Comparison of ENCODE assay signal across 1 cellular context in the genomic region with DNA sequence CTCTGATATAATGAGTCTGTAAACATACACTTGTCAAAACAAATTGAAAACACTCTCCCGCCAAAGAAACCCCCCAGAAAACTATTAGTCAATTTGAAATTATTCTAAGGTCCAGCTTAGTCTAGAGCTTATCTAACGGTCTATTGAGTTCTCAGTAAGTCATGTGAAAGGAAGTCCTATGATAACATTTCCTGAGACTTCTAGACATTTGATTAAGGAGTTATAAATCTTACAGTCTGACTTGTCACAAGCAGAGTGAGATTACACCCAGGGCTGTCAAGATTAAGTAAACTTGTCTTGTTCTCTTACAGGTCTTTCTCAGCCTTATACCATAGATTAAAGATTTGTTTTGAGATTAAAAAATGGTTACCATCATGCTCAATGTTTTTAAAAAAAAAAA.
TF ChIP-seq lines count a peak whose summit lies in the region.

No MANE protein-coding gene starts in this region.

TF ChIP-seq in K562, 482 proteins besides CTCF, POLR2A, EP300 and RAD21 (continued from another document and continues in another):
- TF ChIP-seq, protein P1, sequence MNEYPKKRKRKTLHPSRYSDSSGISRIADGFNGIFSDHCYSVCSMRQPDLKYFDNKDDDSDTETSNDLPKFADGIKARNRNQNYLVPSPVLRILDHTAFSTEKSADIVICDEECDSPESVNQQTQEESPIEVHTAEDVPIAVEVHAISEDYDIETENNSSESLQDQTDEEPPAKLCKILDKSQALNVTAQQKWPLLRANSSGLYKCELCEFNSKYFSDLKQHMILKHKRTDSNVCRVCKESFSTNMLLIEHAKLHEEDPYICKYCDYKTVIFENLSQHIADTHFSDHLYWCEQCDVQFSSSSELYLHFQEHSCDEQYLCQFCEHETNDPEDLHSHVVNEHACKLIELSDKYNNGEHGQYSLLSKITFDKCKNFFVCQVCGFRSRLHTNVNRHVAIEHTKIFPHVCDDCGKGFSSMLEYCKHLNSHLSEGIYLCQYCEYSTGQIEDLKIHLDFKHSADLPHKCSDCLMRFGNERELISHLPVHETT (CRISPR knock-in tag; conservative IDR thresholded peaks at IDR 0.05 in 1 of 2, IDR thresholded peaks at IDR 0.05 in 1 of 2): no peak
- TF ChIP-seq TRIM24 (IDR thresholded peaks at IDR 0.05) (0 out of 4 replicates have a peak, but pooled peaks have one; percentile 16 to 35), DPF2 (IDR thresholded peaks at IDR 0.05) (peak; percentile 75), RBM39 (optimal IDR thresholded peaks at IDR 0.05; ENCODE audit: low read depth, low read length) (no peak), MIER1 (IDR thresholded peaks at IDR 0.05; ENCODE audit: low read depth) (no peak), ZKSCAN8 (CRISPR knock-in tag; IDR thresholded peaks at IDR 0.05) (no peak), ZNF311 (CRISPR knock-in tag; IDR thresholded peaks at IDR 0.05) (no peak), TARDBP (IDR thresholded peaks at IDR 0.05) (no peak), SMARCE1 (IDR thresholded peaks at IDR 0.05) (peak; percentile 66), KLF10 (CRISPR knock-in tag; IDR thresholded peaks at IDR 0.05) (no peak), GABPB2 (CRISPR knock-in tag; conservative IDR thresholded peaks at IDR 0.05) (no peak), ZNF785 (CRISPR knock-in tag; IDR thresholded peaks at IDR 0.05) (no peak), KLF16 (IDR thresholded peaks at IDR 0.05) (peak; percentile 58; the same call in 1 of the 2 replicates), ZFX (CRISPR knock-in tag; IDR thresholded peaks at IDR 0.05) (no peak), SRSF3 (IDR thresholded peaks at IDR 0.05; ENCODE audit: insufficient read depth, low read length) (no peak), FOXA3 (CRISPR knock-in tag; conservative IDR thresholded peaks at IDR 0.05 in 1 of 2, IDR thresholded peaks at IDR 0.05 in 1 of 2) (peak in 1 of 2 experiments; percentile 19; a peak in 1 of 4 replicates), ZEB2 (IDR thresholded peaks at IDR 0.05) (0 out of 2 replicates have a peak, but pooled peaks have one; percentile 26), ZNF384 (IDR thresholded peaks at IDR 0.05; ENCODE audit: low read depth, low read length) (0 out of 2 replicates have a peak, but pooled peaks have one; percentile 2), ZNF717 (CRISPR knock-in tag; IDR thresholded peaks at IDR 0.05) (no peak), FOXM1 (IDR thresholded peaks at IDR 0.05; ENCODE audit: low read depth) (peak; percentile 70; the same call in 1 of the 2 replicates), FOXM1 (CRISPR knock-in tag; IDR thresholded peaks at IDR 0.05; ENCODE audit: low read depth) (no peak), PTTG1 (tag; IDR thresholded peaks at IDR 0.05; ENCODE audit: low read depth) (no peak), HIVEP1 (CRISPR knock-in tag; IDR thresholded peaks at IDR 0.05) (no peak), ZNF324 (CRISPR knock-in tag; IDR thresholded peaks at IDR 0.05) (no peak), EP400 (IDR thresholded peaks at IDR 0.05) (peak; percentile 40), ZNF354B (CRISPR knock-in tag; IDR thresholded peaks at IDR 0.05) (no peak), PHTF2 (CRISPR knock-in tag; IDR thresholded peaks at IDR 0.05) (no peak), MAFG (tag; conservative IDR thresholded peaks at IDR 0.05) (no peak), ARID1B (IDR thresholded peaks at IDR 0.05) (peak; percentile 81), NR4A1 (CRISPR knock-in tag; IDR thresholded peaks at IDR 0.05) (no peak), NR4A1 (tag; IDR thresholded peaks at IDR 0.05) (no peak)
- TF ChIP-seq, protein P2, sequence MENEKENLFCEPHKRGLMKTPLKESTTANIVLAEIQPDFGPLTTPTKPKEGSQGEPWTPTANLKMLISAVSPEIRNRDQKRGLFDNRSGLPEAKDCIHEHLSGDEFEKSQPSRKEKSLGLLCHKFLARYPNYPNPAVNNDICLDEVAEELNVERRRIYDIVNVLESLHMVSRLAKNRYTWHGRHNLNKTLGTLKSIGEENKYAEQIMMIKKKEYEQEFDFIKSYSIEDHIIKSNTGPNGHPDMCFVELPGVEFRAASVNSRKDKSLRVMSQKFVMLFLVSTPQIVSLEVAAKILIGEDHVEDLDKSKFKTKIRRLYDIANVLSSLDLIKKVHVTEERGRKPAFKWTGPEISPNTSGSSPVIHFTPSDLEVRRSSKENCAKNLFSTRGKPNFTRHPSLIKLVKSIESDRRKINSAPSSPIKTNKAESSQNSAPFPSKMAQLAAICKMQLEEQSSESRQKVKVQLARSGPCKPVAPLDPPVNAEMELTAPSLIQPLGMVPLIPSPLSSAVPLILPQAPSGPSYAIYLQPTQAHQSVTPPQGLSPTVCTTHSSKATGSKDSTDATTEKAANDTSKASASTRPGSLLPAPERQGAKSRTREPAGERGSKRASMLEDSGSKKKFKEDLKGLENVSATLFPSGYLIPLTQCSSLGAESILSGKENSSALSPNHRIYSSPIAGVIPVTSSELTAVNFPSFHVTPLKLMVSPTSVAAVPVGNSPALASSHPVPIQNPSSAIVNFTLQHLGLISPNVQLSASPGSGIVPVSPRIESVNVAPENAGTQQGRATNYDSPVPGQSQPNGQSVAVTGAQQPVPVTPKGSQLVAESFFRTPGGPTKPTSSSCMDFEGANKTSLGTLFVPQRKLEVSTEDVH (IDR thresholded peaks at IDR 0.05; ENCODE audit: low read depth, partially characterized antibody): peak; percentile 41
- TF ChIP-seq, protein P3, sequence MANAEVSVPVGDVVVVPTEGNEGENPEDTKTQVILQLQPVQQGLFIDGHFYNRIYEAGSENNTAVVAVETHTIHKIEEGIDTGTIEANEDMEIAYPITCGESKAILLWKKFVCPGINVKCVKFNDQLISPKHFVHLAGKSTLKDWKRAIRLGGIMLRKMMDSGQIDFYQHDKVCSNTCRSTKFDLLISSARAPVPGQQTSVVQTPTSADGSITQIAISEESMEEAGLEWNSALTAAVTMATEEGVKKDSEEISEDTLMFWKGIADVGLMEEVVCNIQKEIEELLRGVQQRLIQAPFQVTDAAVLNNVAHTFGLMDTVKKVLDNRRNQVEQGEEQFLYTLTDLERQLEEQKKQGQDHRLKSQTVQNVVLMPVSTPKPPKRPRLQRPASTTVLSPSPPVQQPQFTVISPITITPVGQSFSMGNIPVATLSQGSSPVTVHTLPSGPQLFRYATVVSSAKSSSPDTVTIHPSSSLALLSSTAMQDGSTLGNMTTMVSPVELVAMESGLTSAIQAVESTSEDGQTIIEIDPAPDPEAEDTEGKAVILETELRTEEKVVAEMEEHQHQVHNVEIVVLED (CRISPR knock-in tag; IDR thresholded peaks at IDR 0.05): no peak
- TF ChIP-seq, protein P4, sequence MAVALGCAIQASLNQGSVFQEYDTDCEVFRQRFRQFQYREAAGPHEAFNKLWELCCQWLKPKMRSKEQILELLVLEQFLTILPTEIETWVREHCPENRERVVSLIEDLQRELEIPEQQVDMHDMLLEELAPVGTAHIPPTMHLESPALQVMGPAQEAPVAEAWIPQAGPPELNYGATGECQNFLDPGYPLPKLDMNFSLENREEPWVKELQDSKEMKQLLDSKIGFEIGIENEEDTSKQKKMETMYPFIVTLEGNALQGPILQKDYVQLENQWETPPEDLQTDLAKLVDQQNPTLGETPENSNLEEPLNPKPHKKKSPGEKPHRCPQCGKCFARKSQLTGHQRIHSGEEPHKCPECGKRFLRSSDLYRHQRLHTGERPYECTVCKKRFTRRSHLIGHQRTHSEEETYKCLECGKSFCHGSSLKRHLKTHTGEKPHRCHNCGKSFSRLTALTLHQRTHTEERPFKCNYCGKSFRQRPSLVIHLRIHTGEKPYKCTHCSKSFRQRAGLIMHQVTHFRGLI (CRISPR knock-in tag; IDR thresholded peaks at IDR 0.05): no peak
- TF ChIP-seq, protein P5, sequence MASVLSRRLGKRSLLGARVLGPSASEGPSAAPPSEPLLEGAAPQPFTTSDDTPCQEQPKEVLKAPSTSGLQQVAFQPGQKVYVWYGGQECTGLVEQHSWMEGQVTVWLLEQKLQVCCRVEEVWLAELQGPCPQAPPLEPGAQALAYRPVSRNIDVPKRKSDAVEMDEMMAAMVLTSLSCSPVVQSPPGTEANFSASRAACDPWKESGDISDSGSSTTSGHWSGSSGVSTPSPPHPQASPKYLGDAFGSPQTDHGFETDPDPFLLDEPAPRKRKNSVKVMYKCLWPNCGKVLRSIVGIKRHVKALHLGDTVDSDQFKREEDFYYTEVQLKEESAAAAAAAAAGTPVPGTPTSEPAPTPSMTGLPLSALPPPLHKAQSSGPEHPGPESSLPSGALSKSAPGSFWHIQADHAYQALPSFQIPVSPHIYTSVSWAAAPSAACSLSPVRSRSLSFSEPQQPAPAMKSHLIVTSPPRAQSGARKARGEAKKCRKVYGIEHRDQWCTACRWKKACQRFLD (CRISPR knock-in tag; IDR thresholded peaks at IDR 0.05): peak; percentile 76
- TF ChIP-seq, protein P6, sequence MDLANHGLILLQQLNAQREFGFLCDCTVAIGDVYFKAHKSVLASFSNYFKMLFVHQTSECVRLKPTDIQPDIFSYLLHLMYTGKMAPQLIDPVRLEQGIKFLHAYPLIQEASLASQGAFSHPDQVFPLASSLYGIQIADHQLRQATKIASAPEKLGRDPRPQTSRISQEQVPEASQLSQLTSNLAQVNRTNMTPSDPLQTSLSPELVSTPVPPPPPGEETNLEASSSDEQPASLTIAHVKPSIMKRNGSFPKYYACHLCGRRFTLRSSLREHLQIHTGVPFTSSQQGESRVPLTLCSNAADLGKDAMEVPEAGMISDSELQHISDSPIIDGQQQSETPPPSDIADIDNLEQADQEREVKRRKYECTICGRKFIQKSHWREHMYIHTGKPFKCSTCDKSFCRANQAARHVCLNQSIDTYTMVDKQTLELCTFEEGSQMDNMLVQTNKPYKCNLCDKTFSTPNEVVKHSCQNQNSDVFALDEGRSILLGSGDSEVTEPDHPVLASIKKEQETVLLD (IDR thresholded peaks at IDR 0.05): no peak
- TF ChIP-seq, protein P7, sequence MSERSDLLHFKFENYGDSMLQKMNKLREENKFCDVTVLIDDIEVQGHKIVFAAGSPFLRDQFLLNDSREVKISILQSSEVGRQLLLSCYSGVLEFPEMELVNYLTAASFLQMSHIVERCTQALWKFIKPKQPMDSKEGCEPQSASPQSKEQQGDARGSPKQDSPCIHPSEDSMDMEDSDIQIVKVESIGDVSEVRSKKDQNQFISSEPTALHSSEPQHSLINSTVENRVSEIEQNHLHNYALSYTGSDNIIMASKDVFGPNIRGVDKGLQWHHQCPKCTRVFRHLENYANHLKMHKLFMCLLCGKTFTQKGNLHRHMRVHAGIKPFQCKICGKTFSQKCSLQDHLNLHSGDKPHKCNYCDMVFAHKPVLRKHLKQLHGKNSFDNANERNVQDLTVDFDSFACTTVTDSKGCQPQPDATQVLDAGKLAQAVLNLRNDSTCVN (CRISPR knock-in tag; IDR thresholded peaks at IDR 0.05): no peak
- TF ChIP-seq, protein P8, sequence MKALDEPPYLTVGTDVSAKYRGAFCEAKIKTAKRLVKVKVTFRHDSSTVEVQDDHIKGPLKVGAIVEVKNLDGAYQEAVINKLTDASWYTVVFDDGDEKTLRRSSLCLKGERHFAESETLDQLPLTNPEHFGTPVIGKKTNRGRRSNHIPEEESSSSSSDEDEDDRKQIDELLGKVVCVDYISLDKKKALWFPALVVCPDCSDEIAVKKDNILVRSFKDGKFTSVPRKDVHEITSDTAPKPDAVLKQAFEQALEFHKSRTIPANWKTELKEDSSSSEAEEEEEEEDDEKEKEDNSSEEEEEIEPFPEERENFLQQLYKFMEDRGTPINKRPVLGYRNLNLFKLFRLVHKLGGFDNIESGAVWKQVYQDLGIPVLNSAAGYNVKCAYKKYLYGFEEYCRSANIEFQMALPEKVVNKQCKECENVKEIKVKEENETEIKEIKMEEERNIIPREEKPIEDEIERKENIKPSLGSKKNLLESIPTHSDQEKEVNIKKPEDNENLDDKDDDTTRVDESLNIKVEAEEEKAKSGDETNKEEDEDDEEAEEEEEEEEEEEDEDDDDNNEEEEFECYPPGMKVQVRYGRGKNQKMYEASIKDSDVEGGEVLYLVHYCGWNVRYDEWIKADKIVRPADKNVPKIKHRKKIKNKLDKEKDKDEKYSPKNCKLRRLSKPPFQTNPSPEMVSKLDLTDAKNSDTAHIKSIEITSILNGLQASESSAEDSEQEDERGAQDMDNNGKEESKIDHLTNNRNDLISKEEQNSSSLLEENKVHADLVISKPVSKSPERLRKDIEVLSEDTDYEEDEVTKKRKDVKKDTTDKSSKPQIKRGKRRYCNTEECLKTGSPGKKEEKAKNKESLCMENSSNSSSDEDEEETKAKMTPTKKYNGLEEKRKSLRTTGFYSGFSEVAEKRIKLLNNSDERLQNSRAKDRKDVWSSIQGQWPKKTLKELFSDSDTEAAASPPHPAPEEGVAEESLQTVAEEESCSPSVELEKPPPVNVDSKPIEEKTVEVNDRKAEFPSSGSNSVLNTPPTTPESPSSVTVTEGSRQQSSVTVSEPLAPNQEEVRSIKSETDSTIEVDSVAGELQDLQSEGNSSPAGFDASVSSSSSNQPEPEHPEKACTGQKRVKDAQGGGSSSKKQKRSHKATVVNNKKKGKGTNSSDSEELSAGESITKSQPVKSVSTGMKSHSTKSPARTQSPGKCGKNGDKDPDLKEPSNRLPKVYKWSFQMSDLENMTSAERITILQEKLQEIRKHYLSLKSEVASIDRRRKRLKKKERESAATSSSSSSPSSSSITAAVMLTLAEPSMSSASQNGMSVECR (CRISPR knock-in tag; IDR thresholded peaks at IDR 0.05): no peak
- TF ChIP-seq, protein P9, sequence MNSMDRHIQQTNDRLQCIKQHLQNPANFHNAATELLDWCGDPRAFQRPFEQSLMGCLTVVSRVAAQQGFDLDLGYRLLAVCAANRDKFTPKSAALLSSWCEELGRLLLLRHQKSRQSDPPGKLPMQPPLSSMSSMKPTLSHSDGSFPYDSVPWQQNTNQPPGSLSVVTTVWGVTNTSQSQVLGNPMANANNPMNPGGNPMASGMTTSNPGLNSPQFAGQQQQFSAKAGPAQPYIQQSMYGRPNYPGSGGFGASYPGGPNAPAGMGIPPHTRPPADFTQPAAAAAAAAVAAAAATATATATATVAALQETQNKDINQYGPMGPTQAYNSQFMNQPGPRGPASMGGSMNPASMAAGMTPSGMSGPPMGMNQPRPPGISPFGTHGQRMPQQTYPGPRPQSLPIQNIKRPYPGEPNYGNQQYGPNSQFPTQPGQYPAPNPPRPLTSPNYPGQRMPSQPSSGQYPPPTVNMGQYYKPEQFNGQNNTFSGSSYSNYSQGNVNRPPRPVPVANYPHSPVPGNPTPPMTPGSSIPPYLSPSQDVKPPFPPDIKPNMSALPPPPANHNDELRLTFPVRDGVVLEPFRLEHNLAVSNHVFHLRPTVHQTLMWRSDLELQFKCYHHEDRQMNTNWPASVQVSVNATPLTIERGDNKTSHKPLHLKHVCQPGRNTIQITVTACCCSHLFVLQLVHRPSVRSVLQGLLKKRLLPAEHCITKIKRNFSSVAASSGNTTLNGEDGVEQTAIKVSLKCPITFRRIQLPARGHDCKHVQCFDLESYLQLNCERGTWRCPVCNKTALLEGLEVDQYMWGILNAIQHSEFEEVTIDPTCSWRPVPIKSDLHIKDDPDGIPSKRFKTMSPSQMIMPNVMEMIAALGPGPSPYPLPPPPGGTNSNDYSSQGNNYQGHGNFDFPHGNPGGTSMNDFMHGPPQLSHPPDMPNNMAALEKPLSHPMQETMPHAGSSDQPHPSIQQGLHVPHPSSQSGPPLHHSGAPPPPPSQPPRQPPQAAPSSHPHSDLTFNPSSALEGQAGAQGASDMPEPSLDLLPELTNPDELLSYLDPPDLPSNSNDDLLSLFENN (IDR thresholded peaks at IDR 0.05; ENCODE audit: low read depth in 2 of 2, low read length in 2 of 2): no peak
